1 cellular context compared by ENCODE assay signal in the genomic region with DNA sequence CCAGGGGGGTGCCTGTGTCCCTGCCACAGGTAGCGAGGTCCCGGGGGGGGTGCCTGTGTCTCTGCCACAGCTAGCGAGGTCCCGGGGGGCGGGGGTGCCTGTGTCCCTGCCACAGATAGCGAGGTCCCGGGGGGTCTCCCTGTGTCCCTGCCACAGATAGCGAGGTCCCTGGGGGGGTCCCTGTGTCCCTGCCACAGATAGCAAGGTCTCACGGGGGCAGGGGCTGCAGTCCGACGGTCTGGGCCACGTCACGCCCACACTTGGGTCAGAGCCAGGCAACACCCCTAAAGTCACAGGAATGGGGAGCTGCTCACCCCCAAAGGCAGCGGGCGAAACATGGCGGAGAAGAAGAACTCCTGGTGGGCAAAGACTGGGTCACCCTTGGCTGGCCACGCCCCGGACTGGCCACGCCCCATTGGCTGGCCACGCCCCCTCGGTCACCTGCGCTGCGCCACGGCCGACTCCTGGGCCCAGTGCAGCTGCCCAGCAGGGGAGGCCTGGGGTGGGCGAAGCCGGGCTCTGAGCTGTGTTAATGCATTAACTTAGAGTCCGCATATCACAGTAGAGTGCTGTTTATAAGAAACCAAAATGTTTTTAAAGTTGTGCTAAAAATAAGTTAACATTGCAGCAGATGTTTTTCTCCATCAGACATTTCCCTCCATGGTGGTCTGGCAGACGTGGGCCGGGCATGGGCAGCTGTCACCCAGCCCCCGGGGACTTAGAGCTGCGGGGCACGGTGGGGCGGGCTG.
TF ChIP-seq lines count a peak whose summit lies in the region.

No MANE protein-coding gene starts in this region.

TF ChIP-seq in HEK293, 187 proteins besides CTCF, POLR2A, EP300 and RAD21 (continued from another document):
- TF ChIP-seq ZNF529 (tag by site-specific recombination; IDR thresholded peaks at IDR 0.05; ENCODE audit: insufficient replicate concordance): no peak
- peak; percentile 19; the same call in 1 of the 2 replicates for TF ChIP-seq ZFHX2 (tag by site-specific recombination; conservative IDR thresholded peaks at IDR 0.05)
- TF ChIP-seq ZNF157 (tag by site-specific recombination; IDR thresholded peaks at IDR 0.05): no peak
- TF ChIP-seq, protein P1, sequence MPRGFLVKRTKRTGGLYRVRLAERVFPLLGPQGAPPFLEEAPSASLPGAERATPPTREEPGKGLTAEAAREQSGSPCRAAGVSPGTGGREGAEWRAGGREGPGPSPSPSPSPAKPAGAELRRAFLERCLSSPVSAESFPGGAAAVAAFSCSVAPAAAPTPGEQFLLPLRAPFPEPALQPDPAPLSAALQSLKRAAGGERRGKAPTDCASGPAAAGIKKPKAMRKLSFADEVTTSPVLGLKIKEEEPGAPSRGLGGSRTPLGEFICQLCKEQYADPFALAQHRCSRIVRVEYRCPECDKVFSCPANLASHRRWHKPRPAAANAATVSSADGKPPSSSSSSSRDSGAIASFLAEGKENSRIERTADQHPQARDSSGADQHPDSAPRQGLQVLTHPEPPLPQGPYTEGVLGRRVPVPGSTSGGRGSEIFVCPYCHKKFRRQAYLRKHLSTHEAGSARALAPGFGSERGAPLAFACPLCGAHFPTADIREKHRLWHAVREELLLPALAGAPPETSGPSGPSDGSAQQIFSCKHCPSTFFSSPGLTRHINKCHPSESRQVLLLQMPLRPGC (tag by site-specific recombination; IDR thresholded peaks at IDR 0.05): no peak
- TF ChIP-seq ZNF571 (tag by site-specific recombination; IDR thresholded peaks at IDR 0.05): no peak
- no peak for TF ChIP-seq ZNF501 (tag by site-specific recombination; IDR thresholded peaks at IDR 0.05)
- TF ChIP-seq ZNF600 (tag by site-specific recombination; IDR thresholded peaks at IDR 0.05): no peak
- peak; percentile 37; the same call in 1 of the 2 replicates for TF ChIP-seq KLF1 (tag by site-specific recombination; IDR thresholded peaks at IDR 0.05)
- no peak for TF ChIP-seq ZBTB8A (tag by site-specific recombination; IDR thresholded peaks at IDR 0.05)
- no peak for TF ChIP-seq SCRT1 (tag by site-specific recombination; IDR thresholded peaks at IDR 0.05; ENCODE audit: borderline replicate concordance)
- TF ChIP-seq ZSCAN16 (tag by site-specific recombination; IDR thresholded peaks at IDR 0.05): no peak
- TF ChIP-seq ZNF311 (tag by site-specific recombination; IDR thresholded peaks at IDR 0.05; ENCODE audit: borderline replicate concordance): no peak
- peak; percentile 38; the same call in 1 of the 2 replicates for TF ChIP-seq GLIS2 (tag by site-specific recombination; IDR thresholded peaks at IDR 0.05)
- no peak for TF ChIP-seq ZNF202 (tag by site-specific recombination; IDR thresholded peaks at IDR 0.05; ENCODE audit: borderline replicate concordance)
- peak; percentile 57 for TF ChIP-seq SP3 (tag by site-specific recombination; IDR thresholded peaks at IDR 0.05)
- no peak for TF ChIP-seq SP2 (tag by site-specific recombination; IDR thresholded peaks at IDR 0.05)
- TF ChIP-seq, protein P2, sequence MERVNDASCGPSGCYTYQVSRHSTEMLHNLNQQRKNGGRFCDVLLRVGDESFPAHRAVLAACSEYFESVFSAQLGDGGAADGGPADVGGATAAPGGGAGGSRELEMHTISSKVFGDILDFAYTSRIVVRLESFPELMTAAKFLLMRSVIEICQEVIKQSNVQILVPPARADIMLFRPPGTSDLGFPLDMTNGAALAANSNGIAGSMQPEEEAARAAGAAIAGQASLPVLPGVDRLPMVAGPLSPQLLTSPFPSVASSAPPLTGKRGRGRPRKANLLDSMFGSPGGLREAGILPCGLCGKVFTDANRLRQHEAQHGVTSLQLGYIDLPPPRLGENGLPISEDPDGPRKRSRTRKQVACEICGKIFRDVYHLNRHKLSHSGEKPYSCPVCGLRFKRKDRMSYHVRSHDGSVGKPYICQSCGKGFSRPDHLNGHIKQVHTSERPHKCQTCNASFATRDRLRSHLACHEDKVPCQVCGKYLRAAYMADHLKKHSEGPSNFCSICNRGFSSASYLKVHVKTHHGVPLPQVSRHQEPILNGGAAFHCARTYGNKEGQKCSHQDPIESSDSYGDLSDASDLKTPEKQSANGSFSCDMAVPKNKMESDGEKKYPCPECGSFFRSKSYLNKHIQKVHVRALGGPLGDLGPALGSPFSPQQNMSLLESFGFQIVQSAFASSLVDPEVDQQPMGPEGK (tag by site-specific recombination; IDR thresholded peaks at IDR 0.05): peak; percentile 32; the same call in 1 of the 2 replicates
- TF ChIP-seq ZNF354C (tag by site-specific recombination; IDR thresholded peaks at IDR 0.05; ENCODE audit: borderline replicate concordance, low read depth): no peak
- TF ChIP-seq ZNF747 (tag by site-specific recombination; IDR thresholded peaks at IDR 0.05): no peak
- TF ChIP-seq ZNF175 (tag by site-specific recombination; IDR thresholded peaks at IDR 0.05): no peak
- TF ChIP-seq, protein P3, sequence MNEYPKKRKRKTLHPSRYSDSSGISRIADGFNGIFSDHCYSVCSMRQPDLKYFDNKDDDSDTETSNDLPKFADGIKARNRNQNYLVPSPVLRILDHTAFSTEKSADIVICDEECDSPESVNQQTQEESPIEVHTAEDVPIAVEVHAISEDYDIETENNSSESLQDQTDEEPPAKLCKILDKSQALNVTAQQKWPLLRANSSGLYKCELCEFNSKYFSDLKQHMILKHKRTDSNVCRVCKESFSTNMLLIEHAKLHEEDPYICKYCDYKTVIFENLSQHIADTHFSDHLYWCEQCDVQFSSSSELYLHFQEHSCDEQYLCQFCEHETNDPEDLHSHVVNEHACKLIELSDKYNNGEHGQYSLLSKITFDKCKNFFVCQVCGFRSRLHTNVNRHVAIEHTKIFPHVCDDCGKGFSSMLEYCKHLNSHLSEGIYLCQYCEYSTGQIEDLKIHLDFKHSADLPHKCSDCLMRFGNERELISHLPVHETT (tag by site-specific recombination; IDR thresholded peaks at IDR 0.05): no peak
- peak; percentile 74 for TF ChIP-seq ZNF335 (tag by site-specific recombination; conservative IDR thresholded peaks at IDR 0.05)
- TF ChIP-seq ZNF140 (tag by site-specific recombination; IDR thresholded peaks at IDR 0.05): no peak
- TF ChIP-seq KLF9 (tag by site-specific recombination; IDR thresholded peaks at IDR 0.05; ENCODE audit: low read depth): peak; percentile 96
- no peak for TF ChIP-seq ZNF654 (tag by site-specific recombination; IDR thresholded peaks at IDR 0.05; ENCODE audit: low read depth)
- no peak for TF ChIP-seq ZNF514 (tag by site-specific recombination; IDR thresholded peaks at IDR 0.05)
- TF ChIP-seq MZF1 (tag by site-specific recombination; IDR thresholded peaks at IDR 0.05; ENCODE audit: borderline replicate concordance): no peak
- TF ChIP-seq, protein P4, sequence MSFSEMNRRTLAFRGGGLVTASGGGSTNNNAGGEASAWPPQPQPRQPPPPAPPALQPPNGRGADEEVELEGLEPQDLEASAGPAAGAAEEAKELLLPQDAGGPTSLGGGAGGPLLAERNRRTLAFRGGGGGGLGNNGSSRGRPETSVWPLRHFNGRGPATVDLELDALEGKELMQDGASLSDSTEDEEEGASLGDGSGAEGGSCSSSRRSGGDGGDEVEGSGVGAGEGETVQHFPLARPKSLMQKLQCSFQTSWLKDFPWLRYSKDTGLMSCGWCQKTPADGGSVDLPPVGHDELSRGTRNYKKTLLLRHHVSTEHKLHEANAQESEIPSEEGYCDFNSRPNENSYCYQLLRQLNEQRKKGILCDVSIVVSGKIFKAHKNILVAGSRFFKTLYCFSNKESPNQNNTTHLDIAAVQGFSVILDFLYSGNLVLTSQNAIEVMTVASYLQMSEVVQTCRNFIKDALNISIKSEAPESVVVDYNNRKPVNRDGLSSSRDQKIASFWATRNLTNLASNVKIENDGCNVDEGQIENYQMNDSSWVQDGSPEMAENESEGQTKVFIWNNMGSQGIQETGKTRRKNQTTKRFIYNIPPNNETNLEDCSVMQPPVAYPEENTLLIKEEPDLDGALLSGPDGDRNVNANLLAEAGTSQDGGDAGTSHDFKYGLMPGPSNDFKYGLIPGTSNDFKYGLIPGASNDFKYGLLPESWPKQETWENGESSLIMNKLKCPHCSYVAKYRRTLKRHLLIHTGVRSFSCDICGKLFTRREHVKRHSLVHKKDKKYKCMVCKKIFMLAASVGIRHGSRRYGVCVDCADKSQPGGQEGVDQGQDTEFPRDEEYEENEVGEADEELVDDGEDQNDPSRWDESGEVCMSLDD (tag by site-specific recombination; IDR thresholded peaks at IDR 0.05): peak; percentile 81; the same call in 1 of the 2 replicates
- no peak for TF ChIP-seq ZNF561 (tag by site-specific recombination; IDR thresholded peaks at IDR 0.05; ENCODE audit: borderline replicate concordance)
- TF ChIP-seq FEZF1 (tag by site-specific recombination; IDR thresholded peaks at IDR 0.05): no peak
- 0 out of 2 replicates have a peak, but pooled peaks have one; percentile 25 for TF ChIP-seq KLF10 (tag by site-specific recombination; IDR thresholded peaks at IDR 0.05)
- TF ChIP-seq, protein P5, sequence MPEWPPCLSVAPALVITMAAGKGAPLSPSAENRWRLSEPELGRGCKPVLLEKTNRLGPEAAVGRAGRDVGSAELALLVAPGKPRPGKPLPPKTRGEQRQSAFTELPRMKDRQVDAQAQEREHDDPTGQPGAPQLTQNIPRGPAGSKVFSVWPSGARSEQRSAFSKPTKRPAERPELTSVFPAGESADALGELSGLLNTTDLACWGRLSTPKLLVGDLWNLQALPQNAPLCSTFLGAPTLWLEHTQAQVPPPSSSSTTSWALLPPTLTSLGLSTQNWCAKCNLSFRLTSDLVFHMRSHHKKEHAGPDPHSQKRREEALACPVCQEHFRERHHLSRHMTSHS (tag by site-specific recombination; IDR thresholded peaks at IDR 0.05): no peak
- peak; percentile 30; the same call in 1 of the 2 replicates for TF ChIP-seq GLIS1 (tag by site-specific recombination; IDR thresholded peaks at IDR 0.05)
- no peak for TF ChIP-seq ZNF626 (tag by site-specific recombination; IDR thresholded peaks at IDR 0.05)
